In the genomic region with DNA sequence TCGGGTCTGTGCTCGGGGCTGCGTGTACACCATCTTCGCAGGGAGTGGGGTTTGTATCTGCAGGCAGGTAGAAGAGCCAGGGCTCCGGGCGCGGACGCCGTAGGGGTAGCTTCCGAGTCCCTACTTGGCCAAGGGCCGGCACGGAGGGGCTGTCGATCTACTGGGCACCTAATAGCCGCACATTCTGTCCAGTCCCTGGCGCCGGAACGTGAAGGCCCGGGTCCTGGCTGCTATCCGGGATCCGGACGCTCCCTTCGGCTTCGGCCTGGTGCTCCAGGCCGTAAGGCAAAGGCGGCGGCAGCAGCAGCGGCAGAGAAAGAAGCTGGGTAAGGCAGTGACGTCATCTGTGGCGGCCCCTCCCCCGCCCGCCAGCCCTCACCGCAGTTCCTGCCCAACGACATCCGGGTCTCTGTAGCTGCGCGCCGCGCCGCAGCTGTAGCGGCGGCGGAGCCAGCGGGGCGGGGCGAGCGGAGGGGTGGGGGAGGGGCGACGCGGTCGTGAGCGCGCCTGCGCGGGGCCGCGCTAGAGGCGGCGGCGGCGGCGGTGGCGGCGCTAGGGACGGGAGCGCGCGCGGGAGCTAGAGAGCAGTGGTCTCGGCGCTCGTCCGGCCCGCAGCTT, we compare ENCODE assay signal across 8 cellular contexts. TPM values are rescaled to one million over a fixed set of nuclear protein-coding genes. Genes with fewer than 3 reads are reported as not detected.
A peak's percentile ranks its signal among the peaks of the same experiment; 100 is the strongest.
DNase-seq lines count a peak whose midpoint lies in the region; ATAC-seq, FAIRE-seq and TF ChIP-seq lines count a peak whose summit lies in the region.

A gene (plus strand): TSS at position 525 of the 618 bp plus-strand sequence. CDS start 33,483 bp downstream, outside the sequence.

- dilution Hi-C loops in keratinocyte (cut with MboI; ENCODE audit: extremely low pct_ligation_motif_present, low sequenced_read_pairs), result no loop called here

- peak within 1 kb of the TSS; percentile 83 for H2AFZ ChIP-seq in keratinocyte (ENCODE audit: control insufficient read depth, low read length)

- no peaks in the 10 kb centered on the region for H3K9me1 ChIP-seq in keratinocyte (ENCODE audit: control insufficient read depth, extremely low read depth, insufficient read depth, low read length)

- peak within 1 kb of the TSS; percentile 89 for H3K4me2 ChIP-seq in keratinocyte (ENCODE audit: control insufficient read depth, extremely low read depth, insufficient read depth, low read depth, low read length)

- DNase-seq in AG10803 (ENCODE audit: low read depth), result peak; percentile 94
- DNase-seq in NCI-H460 (ENCODE audit: extremely low read depth, low read depth), result peak; percentile 93
- peak; percentile 95 for DNase-seq in activated CD4-positive, CD25-positive, alpha-beta regulatory T cell treated with anti-CD3 and anti-CD28 coated beads, Interleukin-2, amount 50 U/mL, for 72 hours
- DNase-seq in cerebellar cortex (ENCODE audit: low spot score), result peak; percentile 93
- peak; percentile 54 for DNase-seq in keratinocyte (ENCODE audit: low read depth, low spot score)
- DNase-seq in stimulated activated CD4-positive, alpha-beta T cell treated with anti-CD3 and anti-CD28 coated beads, Interleukin-12 subunit alpha, Interleukin-12 subunit beta, amount 100 ng/mL, for 48 hours (ENCODE audit: low read depth in 2 of 3, low spot score in 1 of 3), result peak; percentile 92 to 95 (median 93)

- ATAC-seq in GM19043 (IDR thresholded peaks at IDR 0.05; ENCODE audit: low read depth, unreplicated experiment) (peak; percentile 59), HG03354 (IDR thresholded peaks at IDR 0.05; ENCODE audit: poor library complexity, severe bottlenecking, unreplicated experiment) (peak; percentile 75)

- no peaks in the 10 kb centered on the region for H3K27me3 ChIP-seq in keratinocyte (ENCODE audit: control insufficient read depth, extremely low read depth, insufficient read depth, low read length)

- H3K27ac ChIP-seq in keratinocyte (ENCODE audit: control insufficient read depth, insufficient read depth, low read length), result peak within 1 kb of the TSS; percentile 93

- H3K4me3 ChIP-seq in AG10803 (ENCODE audit: low read length), result peak within 1 kb of the TSS; percentile 76
- peak within 1 kb of the TSS; percentile 73 to 88 (median 77) for H3K4me3 ChIP-seq in keratinocyte (ENCODE audit: control insufficient read depth in 2 of 3, extremely low read depth in 1 of 3, insufficient read depth in 2 of 3, low read depth in 1 of 3, low read length in 3 of 3)

- no peaks in the 10 kb centered on the region for H3K9me3 ChIP-seq in keratinocyte (ENCODE audit: control insufficient read depth, low read depth, low read length)

- H4K20me1 ChIP-seq in keratinocyte (ENCODE audit: control insufficient read depth, extremely low read depth, insufficient read depth, low read length), result no peaks in the 10 kb centered on the region

- TF ChIP-seq CTCF in AG10803 (conservative IDR thresholded peaks at IDR 0.05; ENCODE audit: low read length) (no peak), keratinocyte (optimal IDR thresholded peaks at IDR 0.05 in 1 of 3, IDR thresholded peaks at IDR 0.05 in 1 of 3, conservative IDR thresholded peaks at IDR 0.05 in 1 of 3; ENCODE audit: extremely low read depth in 1 of 3, insufficient read depth in 2 of 3, low read length in 3 of 3) (no peak)

- H3K79me2 ChIP-seq in keratinocyte (ENCODE audit: control insufficient read depth, insufficient read depth, low read length), result peaks cover 38% of the 10 kb centered on the region

- H3K36me3 ChIP-seq in keratinocyte (ENCODE audit: control insufficient read depth in 2 of 2, extremely low read depth in 1 of 2, insufficient read depth in 2 of 2, low read length in 2 of 2), result no peaks in the 10 kb centered on the region

- peak; percentile 34 for FAIRE-seq in keratinocyte (lab: Jason Lieb, UNC)

- peaks cover 29% of the 10 kb centered on the region for H3K4me1 ChIP-seq in keratinocyte (ENCODE audit: control insufficient read depth, extremely low read depth, insufficient read depth, low read length)

- H3K9ac ChIP-seq in keratinocyte (ENCODE audit: control insufficient read depth, extremely low read depth, insufficient read depth, low read length), result peak within 1 kb of the TSS; percentile 91

RNA-seq across cellular contexts. Expression of the gene that starts here (rescaled TPM):
- 38.7 and 43.8 TPM in 2 replicates for total RNA-seq in NCI-H460 (2014; rRNA removed; shearing (Covaris generic))
- polyA plus RNA-seq in NCI-H460 (2014; cell fraction: nucleus; rRNA removed), result 19.6 and 21.1 TPM in 2 replicates
- 27.8 to 44.5 TPM (median 31.5 TPM) in 3 replicates for polyA plus RNA-seq in keratinocyte
- 42.1 TPM for polyA plus RNA-seq in keratinocyte (2011; ENCODE audit: low read depth)
- polyA plus RNA-seq in keratinocyte (2011; cell fraction: cytosol; rRNA removed), result 26.3 and 41.4 TPM in 2 replicates
- 33.5 and 48.2 TPM in 2 replicates for polyA plus RNA-seq in keratinocyte (2011; cell fraction: nucleus; rRNA removed)
- polyA plus RNA-seq in keratinocyte (2012; ENCODE audit: low replicate concordance), result 31.2 and 58.5 TPM in 2 replicates
- 22.1 to 72.2 TPM (median 30.7 TPM) in 3 replicates for polyA minus RNA-seq in keratinocyte
- 28.0 TPM for polyA minus RNA-seq in keratinocyte (2011; cell fraction: cytosol; rRNA and poly(A)+ RNA removed)
- polyA minus RNA-seq in keratinocyte (2011; cell fraction: nucleus; rRNA and poly(A)+ RNA removed), result 8.8 and 29.3 TPM in 2 replicates

Comparison
In these comparisons a context has a peak if more than half of its experiments do, and no peak if none do; other contexts are left out.
1. Peak in every context shown above with its lines: DNase-seq, ATAC-seq, H3K4me3 ChIP-seq and H3K27ac ChIP-seq.